ENCODE assay signal across 1 cellular context in the genomic region with DNA sequence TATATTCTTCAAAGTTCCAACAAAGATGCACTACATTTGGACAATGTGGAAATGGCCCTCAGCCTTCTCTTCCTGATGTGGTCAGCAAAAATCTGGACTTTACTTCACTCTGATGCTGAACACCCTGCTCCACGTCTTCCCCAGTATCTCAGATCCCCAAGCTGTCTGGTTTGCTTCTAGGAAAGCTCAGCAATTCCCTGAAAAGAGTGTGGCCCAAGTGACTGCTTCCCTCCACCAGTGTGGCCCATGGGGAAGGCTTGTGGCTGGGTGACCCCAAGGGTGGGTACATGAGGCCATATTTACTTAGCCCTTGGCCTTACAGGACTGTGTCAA.
TF ChIP-seq lines count a peak whose summit lies in the region.

No MANE protein-coding gene starts in this region.

TF ChIP-seq in HepG2, 621 proteins besides CTCF, POLR2A, EP300 and RAD21:
- TF ChIP-seq RARA (CRISPR knock-in tag; IDR thresholded peaks at IDR 0.05) (peak; percentile 16; the same call in 1 of the 2 replicates), BCL6 (CRISPR knock-in tag; IDR thresholded peaks at IDR 0.05) (0 out of 2 replicates have a peak, but pooled peaks have one; percentile 12)
